Comparison of ENCODE assay signal across 8 cellular contexts in the genomic region with DNA sequence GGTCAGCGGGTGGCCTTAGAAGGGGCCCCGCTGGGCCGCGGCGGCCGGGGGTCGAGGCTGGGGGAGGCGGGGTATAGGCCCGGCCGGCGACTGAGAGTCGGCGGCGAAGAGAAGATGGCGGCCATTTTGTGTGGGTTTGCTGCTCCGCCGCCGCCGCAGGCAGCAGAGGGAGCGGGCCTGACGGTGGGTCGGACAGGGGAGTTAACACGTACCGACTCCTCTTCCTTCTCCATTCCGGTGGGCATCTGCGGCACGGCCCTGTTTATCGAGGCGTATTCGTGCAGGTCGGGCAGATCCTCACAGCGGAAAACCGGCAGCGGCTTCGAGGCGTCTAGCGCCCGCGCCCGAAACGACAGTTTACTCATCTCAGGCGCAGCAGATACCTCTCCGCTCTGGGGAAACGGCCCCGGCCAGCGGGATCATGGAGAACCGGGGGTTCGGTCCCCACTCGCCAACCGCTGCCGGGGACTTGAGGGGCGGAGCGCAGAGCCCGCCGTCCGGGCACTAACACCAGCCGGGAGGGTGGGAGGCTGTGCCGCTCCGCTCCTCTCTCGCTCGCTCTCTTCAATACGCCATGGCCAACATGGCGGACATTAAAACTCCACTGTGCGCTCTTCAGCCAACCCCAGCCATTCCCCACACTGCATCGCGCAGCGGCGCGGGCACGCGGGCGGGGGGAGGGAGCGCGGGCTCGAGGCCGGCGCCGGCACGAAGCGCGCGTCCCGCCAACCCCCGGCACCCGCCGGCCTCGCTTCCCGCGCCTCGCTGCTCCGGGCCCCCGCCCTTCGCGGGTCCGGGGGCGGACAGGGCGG. TPM values are rescaled to one million over a fixed set of nuclear protein-coding genes. Genes with fewer than 3 reads are reported as not detected.
A peak's percentile ranks its signal among the peaks of the same experiment; 100 is the strongest.
DNase-seq lines count a peak whose midpoint lies in the region; ATAC-seq and TF ChIP-seq lines count a peak whose summit lies in the region.

A gene with protein sequence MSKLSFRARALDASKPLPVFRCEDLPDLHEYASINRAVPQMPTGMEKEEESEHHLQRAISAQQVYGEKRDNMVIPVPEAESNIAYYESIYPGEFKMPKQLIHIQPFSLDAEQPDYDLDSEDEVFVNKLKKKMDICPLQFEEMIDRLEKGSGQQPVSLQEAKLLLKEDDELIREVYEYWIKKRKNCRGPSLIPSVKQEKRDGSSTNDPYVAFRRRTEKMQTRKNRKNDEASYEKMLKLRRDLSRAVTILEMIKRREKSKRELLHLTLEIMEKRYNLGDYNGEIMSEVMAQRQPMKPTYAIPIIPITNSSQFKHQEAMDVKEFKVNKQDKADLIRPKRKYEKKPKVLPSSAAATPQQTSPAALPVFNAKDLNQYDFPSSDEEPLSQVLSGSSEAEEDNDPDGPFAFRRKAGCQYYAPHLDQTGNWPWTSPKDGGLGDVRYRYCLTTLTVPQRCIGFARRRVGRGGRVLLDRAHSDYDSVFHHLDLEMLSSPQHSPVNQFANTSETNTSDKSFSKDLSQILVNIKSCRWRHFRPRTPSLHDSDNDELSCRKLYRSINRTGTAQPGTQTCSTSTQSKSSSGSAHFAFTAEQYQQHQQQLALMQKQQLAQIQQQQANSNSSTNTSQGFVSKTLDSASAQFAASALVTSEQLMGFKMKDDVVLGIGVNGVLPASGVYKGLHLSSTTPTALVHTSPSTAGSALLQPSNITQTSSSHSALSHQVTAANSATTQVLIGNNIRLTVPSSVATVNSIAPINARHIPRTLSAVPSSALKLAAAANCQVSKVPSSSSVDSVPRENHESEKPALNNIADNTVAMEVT (minus strand): TSS at position 608 of the 812 bp plus-strand sequence. CDS start 243 bp downstream, at position 365.

- H3K36me3 Mint-ChIP-seq in chondrocyte (ENCODE audit: low read depth): no peaks in the 10 kb centered on the region

- POLR2A ChIA-PET in AG04450 (lab: Yijun Ruan, JAX): interaction anchor here (0.8 to 1.6 kb wide), 2 partner anchors 12 to 32 kb away, joined by 3 read pairs; no protein-coding TSS in a partner anchor

- H3K9me3 ChIP-seq in AG04450 (ENCODE audit: control insufficient read depth, insufficient read depth, low read length): no peaks in the 10 kb centered on the region; the same call in 1 of the 2 replicates

- peak within 1 kb of the TSS; percentile 100 for H3K27ac Mint-ChIP-seq in chondrocyte (ENCODE audit: unreplicated experiment)

- CTCF ChIA-PET in AG04450 (lab: Charles Lee): interaction anchor here (1.2 to 2.7 kb wide), 8 partner anchors 11 to 120 kb away, joined by 3 to 38 read pairs (median 5); no protein-coding TSS in a partner anchor

- no peaks in the 10 kb centered on the region for H3K27me3 ChIP-seq in AG04450 (ENCODE audit: control insufficient read depth, insufficient read depth, low read length)

- peaks cover 39% of the 10 kb centered on the region for H3K4me1 Mint-ChIP-seq in chondrocyte (ENCODE audit: low read depth)

- peak within 1 kb of the TSS; percentile 100 for H3K27ac ChIP-seq in AG04450 (ENCODE audit: low read depth, low read length)

- H3K27me3 Mint-ChIP-seq in chondrocyte (ENCODE audit: low read depth): no peaks in the 10 kb centered on the region

- DNase-seq in AG04450 (ENCODE audit: low read depth, low spot score) (peak; percentile 60), NCI-H2227 (lab: John Stamatoyannopoulos, UW; ENCODE audit: unreplicated experiment) (peak; percentile 88), chondrocyte (ENCODE audit: low spot score) (peak; percentile 93), kidney tubule cell (ENCODE audit: low spot score) (peak; percentile 88)
- DNase-seq in activated CD4-positive, alpha-beta T cell treated with anti-CD3 and anti-CD28 coated beads for 24 hours (ENCODE audit: low read depth in 2 of 2): peak; percentile 75 to 76
- DNase-seq in stimulated activated CD4-positive, alpha-beta T cell treated with anti-CD3 and anti-CD28 coated beads, Interleukin-1b, Interleukin-23, amount 100 ng/mL, for 24 hours (ENCODE audit: low read depth in 4 of 4, low spot score in 1 of 4): peak; percentile 56 to 75 (median 70)

- no peak for TF ChIP-seq CTCF in AG04450 (IDR thresholded peaks at IDR 0.05; ENCODE audit: low read depth, low read length)
- TF ChIP-seq CTCF in chondrocyte (IDR thresholded peaks at IDR 0.05): no peak

- H3K4me3 Mint-ChIP-seq in chondrocyte (ENCODE audit: unreplicated experiment): peak within 1 kb of the TSS; percentile 94

- H3K9me3 Mint-ChIP-seq in chondrocyte (ENCODE audit: low read depth): no peaks in the 10 kb centered on the region

- H3K4me3 ChIP-seq in AG04450 (ENCODE audit: low read depth, low read length): peak within 1 kb of the TSS; percentile 96

- ATAC-seq in GM18858 (IDR thresholded peaks at IDR 0.05; ENCODE audit: unreplicated experiment) (peak; percentile 60), HG03066 (IDR thresholded peaks at IDR 0.05; ENCODE audit: low read depth, unreplicated experiment) (peak; percentile 63)

RNA-seq across cellular contexts. Expression of the gene that starts here (rescaled TPM):
- polyA plus RNA-seq in AG04450 (2011; rRNA removed): 27.3 and 34.1 TPM in 2 replicates
- 58.1 and 74.4 TPM in 2 replicates for polyA minus RNA-seq in AG04450 (2011; rRNA and poly(A)+ RNA removed)
- 22.0 to 31.9 TPM (median 26.8 TPM) in 3 replicates for total RNA-seq in chondrocyte

Comparison
In these comparisons a context has a peak if more than half of its experiments do, and no peak if none do; other contexts are left out.
1. Peak in every context shown above with its lines: DNase-seq, ATAC-seq, H3K4me3 ChIP-seq and H3K27ac ChIP-seq.